Comparison of ENCODE assay signal across 9 cellular contexts in genomic region chr19:13987101-13987890, GRCh38. TPM values are rescaled to one million over a fixed set of nuclear protein-coding genes. Genes with fewer than 3 reads are reported as not detected.
A peak's percentile ranks its signal among the peaks of the same experiment; 100 is the strongest.
DNase-seq lines count a peak whose midpoint lies in the region; ATAC-seq and TF ChIP-seq lines count a peak whose summit lies in the region.
"Had no signal": no experiment of that assay in that cellular context is flagged by ENCODE, and none has a peak within 500 bp of the region (broad histone marks: within the 10 kb centered on the region; RNA-seq: fewer than 3 reads in every experiment).

No MANE protein-coding gene starts in this region.

- H3K36me3 Mint-ChIP-seq in MCF 10A (ENCODE audit: insufficient read depth, unreplicated experiment) (peaks cover 34% of the 10 kb centered on the region), memory B cell (peaks cover 24% of the 10 kb centered on the region)

- DNase-seq in breast epithelium (ENCODE audit: low spot score in 2 of 2) (no peak), MCF 10A (ENCODE audit: unreplicated experiment) (no peak), adipocyte (ENCODE audit: low read depth) (no peak), memory B cell (ENCODE audit: low spot score in 2 of 2) (no peak), aorta (peak; percentile 73 to 81), GM03348 (ENCODE audit: low spot score) (no peak)

- H3K27ac ChIP-seq in breast epithelium (peak overlapping the region; percentile 90 to 95), aorta (ENCODE audit: low read depth in 1 of 2, low read length in 2 of 2) (no peak overlapping the region)

- TF ChIP-seq POLR2A in breast epithelium (IDR thresholded peaks at IDR 0.05), result no peak

- CTCF ChIA-PET in MCF 10A (lab: Yijun Ruan, JAX), result interaction anchor here (0.7 to 0.8 kb wide), 2 partner anchors 88 to 390 kb away, joined by 3 to 4 read pairs; no protein-coding TSS in a partner anchor

- 53 to 56% methylated on average over 17 of the region's 17 CpGs for WGBS in aorta, 2 donors

- H3K4me1 ChIP-seq in breast epithelium, result peaks cover 2 to 10% of the 10 kb centered on the region in 2 donors
- no peaks in the 10 kb centered on the region for H3K4me1 ChIP-seq in adipocyte (ENCODE audit: control insufficient read depth, insufficient read depth, low read length)
- H3K4me1 ChIP-seq in aorta (ENCODE audit: control insufficient read depth in 1 of 2, insufficient read depth in 2 of 2, low read length in 2 of 2), result no peaks in the 10 kb centered on the region

- H3K4me3 ChIP-seq in breast epithelium, result peak overlapping the region in 2 of 3 donors; percentile 4 to 44
- no peak overlapping the region for H3K4me3 ChIP-seq in adipocyte (ENCODE audit: low read length)
- H3K4me3 ChIP-seq in aorta (ENCODE audit: low read length in 2 of 2), result no peak overlapping the region

- H3K9me3 ChIP-seq in breast epithelium (no peaks in the 10 kb centered on the region), adipocyte (ENCODE audit: control insufficient read depth, low read length) (no peaks in the 10 kb centered on the region), aorta (ENCODE audit: control insufficient read depth, low read length) (no peaks in the 10 kb centered on the region)

- H3K27ac Mint-ChIP-seq in MCF 10A (ENCODE audit: low read depth, unreplicated experiment) (no peak overlapping the region), memory B cell (peak overlapping the region; percentile 99)

- H3K27me3 ChIP-seq in breast epithelium (no peaks in the 10 kb centered on the region), adipocyte (replicated peaks; ENCODE audit: control insufficient read depth, insufficient read depth, low read length) (no peaks in the 10 kb centered on the region), aorta (ENCODE audit: control insufficient read depth in 1 of 2, insufficient read depth in 2 of 2, low read length in 1 of 2) (no peaks in the 10 kb centered on the region)

- no peaks in the 10 kb centered on the region for H3K9me3 Mint-ChIP-seq in MCF 10A (ENCODE audit: unreplicated experiment)
- no peaks in the 10 kb centered on the region for H3K9me3 Mint-ChIP-seq in memory B cell

- H3K4me3 Mint-ChIP-seq in MCF 10A (ENCODE audit: unreplicated experiment) (no peak overlapping the region), memory B cell (peak overlapping the region; percentile 68)

- BruUV-seq in MCF 10A (replicated peaks; lab: Mats Ljungman, UMichigan), result no TSS peak

- POLR2A ChIA-PET in MCF 10A (lab: Yijun Ruan, JAX), result no interaction called here

- H3K4me1 Mint-ChIP-seq in MCF 10A (ENCODE audit: insufficient read depth, unreplicated experiment), result peaks cover 5% of the 10 kb centered on the region
- peaks cover 50% of the 10 kb centered on the region for H3K4me1 Mint-ChIP-seq in memory B cell

- no peaks in the 10 kb centered on the region for H3K27me3 Mint-ChIP-seq in MCF 10A (ENCODE audit: insufficient read depth, unreplicated experiment)
- H3K27me3 Mint-ChIP-seq in memory B cell, result no peaks in the 10 kb centered on the region

- peak overlapping the region; percentile 48 for H3K9ac ChIP-seq in adipocyte (ENCODE audit: low read length)

- no peak for TF ChIP-seq CTCF in breast epithelium (IDR thresholded peaks at IDR 0.05)
- TF ChIP-seq CTCF in MCF 10A (IDR thresholded peaks at IDR 0.05; ENCODE audit: unreplicated experiment), result no peak

- intact Hi-C loops in breast epithelium (cut with DNase I; ENCODE audit: low total_unique reads) (no loop called here), MCF 10A (cut with micrococcal nuclease) (no loop called here), aorta (cut with DNase I) (no loop called here)

- H3K36me3 ChIP-seq in breast epithelium (no peaks in the 10 kb centered on the region), adipocyte (ENCODE audit: control insufficient read depth, insufficient read depth, low read length, severe bottlenecking) (no peaks in the 10 kb centered on the region), aorta (ENCODE audit: control insufficient read depth in 1 of 2, insufficient read depth in 2 of 2, low read length in 1 of 2) (peaks cover 0 to 3% of the 10 kb centered on the region in 2 donors)

- no peak for ATAC-seq in memory B cell (ENCODE audit: low read depth)
- ATAC-seq in aorta (ENCODE audit: low FRiP score), result peak; percentile 29
- ATAC-seq in HG02870 (IDR thresholded peaks at IDR 0.05; ENCODE audit: unreplicated experiment), result no peak
- no peak for ATAC-seq in HG03280 (IDR thresholded peaks at IDR 0.05; ENCODE audit: unreplicated experiment)

RNA-seq across cellular contexts. Expression of gene RFX1, which starts 18.8 kb away (rescaled TPM):
- 1 to 10 TPM; 2.6 to 3.7 (median 3.6) TPM for total RNA-seq in breast epithelium
- total RNA-seq in MCF 10A (2022), result 16.8 and 17.7 TPM in 2 replicates
- total RNA-seq in aorta, result 10 to 100 TPM; 11.6 to 17.7 TPM
- polyA plus RNA-seq in aorta, result 1 to 10 TPM; 1.9 to 4.6 TPM

RNA-seq across cellular contexts. Expression of gene DCAF15, which starts 35.0 kb away (rescaled TPM):
- 10 to 100 TPM; 13.4 to 22.7 (median 19.0) TPM for total RNA-seq in breast epithelium
- total RNA-seq in MCF 10A (2022), result 17.6 and 19.3 TPM in 2 replicates
- total RNA-seq in aorta, result 10 to 100 TPM; 21.8 to 25.3 TPM
- 10 to 100 TPM in 1 of 2 donors, 1 to 10 TPM in 1; 8.8 to 41.4 TPM for polyA plus RNA-seq in aorta

RNA-seq across cellular contexts. Expression of gene RLN3, which starts 40.7 kb away (rescaled TPM):
- total RNA-seq in breast epithelium, result not detected
- not detected in 2 replicates for total RNA-seq in MCF 10A (2022)
- total RNA-seq in aorta, result not detected
- not detected for polyA plus RNA-seq in aorta
- total RNA-seq: kidney epithelial cell had no signal

RNA-seq across cellular contexts. Expression of gene IL27RA, which starts 44.3 kb away (rescaled TPM):
- 10 to 100 TPM in 1 of 3 donors, 1 to 10 TPM in 2; 5.1 to 11.0 (median 5.2) TPM for total RNA-seq in breast epithelium
- 1.7 and 2.7 TPM in 2 replicates for total RNA-seq in MCF 10A (2022)
- total RNA-seq in aorta, result 1 to 10 TPM; 2.8 to 5.5 TPM
- polyA plus RNA-seq in aorta, result 1 to 10 TPM in 1 of 2 donors, under 1 TPM in 1; 0.36 to 1.3 TPM

RNA-seq across cellular contexts. Expression of gene PODNL1, which starts 49.1 kb away (rescaled TPM):
- total RNA-seq in breast epithelium, result 1 to 10 TPM in 2 of 3 donors, under 1 TPM in 1; 0.80 to 8.8 (median 2.3) TPM
- total RNA-seq in MCF 10A (2022), result 0.25 and 0.51 TPM in 2 replicates
- 1 to 10 TPM; 4.3 to 9.8 TPM for total RNA-seq in aorta
- 10 to 100 TPM in 1 of 2 donors, 1 to 10 TPM in 1; 2.5 to 18.9 TPM for polyA plus RNA-seq in aorta
- total RNA-seq: kidney epithelial cell had no signal

Comparison
In these comparisons a context has a peak if more than half of its experiments do, and no peak if none do; other contexts are left out.
1. DNase-seq: peak in aorta (2 of 2); none in breast epithelium (0 of 2), MCF 10A (single experiment), adipocyte (single experiment), memory B cell (0 of 2) and GM03348 (single experiment).
2. H3K27ac ChIP-seq: peak in breast epithelium (2 of 2); none in aorta (0 of 2).
3. H3K4me3 ChIP-seq: peak in breast epithelium (2 of 3); none in adipocyte (single experiment) and aorta (0 of 2).